10 cellular contexts compared by ENCODE assay signal in the genomic region with DNA sequence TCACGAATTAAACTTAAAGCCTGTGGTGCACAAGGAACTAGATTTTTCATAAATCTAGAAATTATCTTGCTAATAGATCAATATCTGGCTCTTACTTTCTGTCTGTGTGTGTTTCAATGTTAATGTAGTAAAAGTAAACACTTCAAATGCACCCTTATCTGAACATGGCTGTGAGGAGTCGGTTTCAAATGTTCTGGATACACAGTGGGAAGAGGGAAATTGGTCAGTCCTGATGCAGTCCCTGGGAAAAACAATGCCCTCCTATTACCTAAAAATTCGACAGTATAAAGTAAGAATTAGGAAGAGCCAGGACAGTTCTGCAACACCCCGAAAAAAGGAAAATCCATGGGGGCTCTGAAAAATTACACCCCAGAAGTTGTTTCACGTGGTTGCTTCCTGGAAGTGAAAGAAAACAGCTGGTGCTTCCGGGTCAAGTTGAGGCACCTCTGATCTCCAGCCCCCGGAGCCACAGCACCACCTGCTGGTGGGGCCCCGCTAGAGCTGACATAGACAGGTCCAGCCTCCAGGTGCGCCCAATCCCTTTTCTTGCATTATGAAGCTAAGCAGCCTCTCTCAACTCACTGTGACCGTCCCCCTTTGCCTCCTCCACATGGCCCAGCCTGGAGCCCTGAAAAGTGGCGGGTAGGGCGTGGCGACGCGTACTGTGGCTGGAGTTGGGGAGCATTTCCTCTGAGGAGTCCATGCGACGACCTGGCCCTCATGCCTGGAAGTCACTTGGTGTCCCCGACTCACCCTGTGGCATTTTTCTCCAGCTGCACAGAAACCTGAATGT. TPM values are rescaled to one million over a fixed set of nuclear protein-coding genes. Genes with fewer than 3 reads are reported as not detected.
DNase-seq lines count a peak whose midpoint lies in the region; ATAC-seq and TF ChIP-seq lines count a peak whose summit lies in the region.
"Had no signal": no experiment of that assay in that cellular context is flagged by ENCODE, and none has a peak within 500 bp of the region (broad histone marks: within the 10 kb centered on the region; RNA-seq: fewer than 3 reads in every experiment).

No MANE protein-coding gene starts in this region.

- H3K4me3 Mint-ChIP-seq in activated T-helper 2 cell treated with anti-CD3 and anti-CD28 coated beads, Interferon-gamma antibody, Interleukin-2, Interleukin-4, amounts not matched to agents 10 μg/mL and 5 μg/mL and 100 μg/mL, durations not matched to agents 14 hours and 24 hours and 36 hours (ENCODE audit: low read depth): no peak overlapping the region

- H3K36me3 Mint-ChIP-seq in activated T-helper 2 cell treated with anti-CD3 and anti-CD28 coated beads, Interferon-gamma antibody, Interleukin-2, Interleukin-4, amounts not matched to agents 10 μg/mL and 5 μg/mL and 100 μg/mL, durations not matched to agents 14 hours and 24 hours and 36 hours (ENCODE audit: low read depth): no peaks in the 10 kb centered on the region

- 74% methylated on average over 16 of the region's 18 CpGs for WGBS in esophagus muscularis mucosa

- DNase-seq in NCI-H510A treated with DMSO at 0.1 percent for 48 hours (lab: John Stamatoyannopoulos, UW) (peak; percentile 57), NCI-H510A (lab: John Stamatoyannopoulos, UW) (no peak), MV-4-11 (lab: John Stamatoyannopoulos, UW) (peak; percentile 49), myocyte (ENCODE audit: low read depth) (peak; percentile 3), esophagus muscularis mucosa (ENCODE audit: extremely low spot score) (no peak)
- DNase-seq in activated T-helper 2 cell treated with anti-CD3 and anti-CD28 coated beads, Interferon-gamma antibody, Interleukin-2, Interleukin-4, amounts not matched to agents 10 μg/mL and 5 μg/mL and 100 μg/mL, durations not matched to agents 14 hours and 24 hours and 36 hours (ENCODE audit: low spot score): peak; percentile 28

- no peak overlapping the region for H3K4me3 ChIP-seq in esophagus muscularis mucosa

- H3K27me3 Mint-ChIP-seq in activated T-helper 2 cell treated with anti-CD3 and anti-CD28 coated beads, Interferon-gamma antibody, Interleukin-2, Interleukin-4, amounts not matched to agents 10 μg/mL and 5 μg/mL and 100 μg/mL, durations not matched to agents 14 hours and 24 hours and 36 hours (ENCODE audit: low read depth): peaks cover 18% of the 10 kb centered on the region

- no peak overlapping the region for H3K27ac Mint-ChIP-seq in activated T-helper 2 cell treated with anti-CD3 and anti-CD28 coated beads, Interferon-gamma antibody, Interleukin-2, Interleukin-4, amounts not matched to agents 10 μg/mL and 5 μg/mL and 100 μg/mL, durations not matched to agents 14 hours and 24 hours and 36 hours

- H3K27me3 ChIP-seq in esophagus muscularis mucosa: peaks cover 0 to 28% (median 0%) of the 10 kb centered on the region in 4 donors

- TF ChIP-seq EP300 in esophagus muscularis mucosa (IDR thresholded peaks at IDR 0.05): no peak

- H3K36me3 ChIP-seq in esophagus muscularis mucosa: no peaks in the 10 kb centered on the region

- H3K27ac ChIP-seq in esophagus muscularis mucosa (replicated peaks in 1 of 4): no peak overlapping the region

- no peak for ATAC-seq in GM21723 (IDR thresholded peaks at IDR 0.05; ENCODE audit: unreplicated experiment)
- ATAC-seq in GM18907 (IDR thresholded peaks at IDR 0.05; ENCODE audit: unreplicated experiment): no peak

- peaks cover 0 to 8% (median 4%) of the 10 kb centered on the region in 4 donors for H3K9me3 ChIP-seq in esophagus muscularis mucosa

- TF ChIP-seq POLR2A in esophagus muscularis mucosa (IDR thresholded peaks at IDR 0.05; ENCODE audit: low read depth): no peak

- H3K9me3 Mint-ChIP-seq in activated T-helper 2 cell treated with anti-CD3 and anti-CD28 coated beads, Interferon-gamma antibody, Interleukin-2, Interleukin-4, amounts not matched to agents 10 μg/mL and 5 μg/mL and 100 μg/mL, durations not matched to agents 14 hours and 24 hours and 36 hours: no peaks in the 10 kb centered on the region

- no peaks in the 10 kb centered on the region for H3K4me1 Mint-ChIP-seq in activated T-helper 2 cell treated with anti-CD3 and anti-CD28 coated beads, Interferon-gamma antibody, Interleukin-2, Interleukin-4, amounts not matched to agents 10 μg/mL and 5 μg/mL and 100 μg/mL, durations not matched to agents 14 hours and 24 hours and 36 hours (ENCODE audit: low read depth)

- H3K4me1 ChIP-seq in esophagus muscularis mucosa: no peaks in the 10 kb centered on the region

- intact Hi-C loops in activated T-helper 2 cell treated with anti-CD3 and anti-CD28 coated beads, Interferon-gamma antibody, Interleukin-2, Interleukin-4, amounts not matched to agents 10 μg/mL and 5 μg/mL and 100 μg/mL, durations not matched to agents 14 hours and 24 hours and 36 hours (cut with micrococcal nuclease): no loop called here
- intact Hi-C loops in esophagus muscularis mucosa (cut with DNase I): no loop called here

- peak in 1 of 3 experiments; percentile 10 for TF ChIP-seq CTCF in esophagus muscularis mucosa (IDR thresholded peaks at IDR 0.05)

RNA-seq across cellular contexts. Expression of gene SEMG2, which starts 8.3 kb away (rescaled TPM):
- total RNA-seq in activated T-helper 2 cell treated with anti-CD3 and anti-CD28 coated beads, Interferon-gamma antibody, Interleukin-2, Interleukin-4, amounts not matched to agents 10 μg/mL and 5 μg/mL and 100 μg/mL, durations not matched to agents 14 hours and 24 hours and 36 hours: not detected in 2 replicates
- not detected in 2 replicates for total RNA-seq in myocyte
- polyA plus RNA-seq in myocyte (2012): not detected
- total RNA-seq in esophagus muscularis mucosa: not detected
- total RNA-seq: activated CD8-positive, alpha-beta memory T cell treated with anti-CD3 and anti-CD28 coated beads for 36 hours; renal cortical epithelial cell had no signal

RNA-seq across cellular contexts. Expression of gene SEMG1, which starts 22.6 kb away (rescaled TPM):
- not detected in 2 replicates for total RNA-seq in activated T-helper 2 cell treated with anti-CD3 and anti-CD28 coated beads, Interferon-gamma antibody, Interleukin-2, Interleukin-4, amounts not matched to agents 10 μg/mL and 5 μg/mL and 100 μg/mL, durations not matched to agents 14 hours and 24 hours and 36 hours
- total RNA-seq in myocyte (not detected in 2 replicates), esophagus muscularis mucosa (not detected)
- polyA plus RNA-seq in myocyte (2012): not detected
- total RNA-seq: activated CD8-positive, alpha-beta memory T cell treated with anti-CD3 and anti-CD28 coated beads for 36 hours; renal cortical epithelial cell had no signal

RNA-seq across cellular contexts. Expression of gene SLPI, which starts 24.9 kb away (rescaled TPM):
- not detected in 2 replicates for total RNA-seq in activated T-helper 2 cell treated with anti-CD3 and anti-CD28 coated beads, Interferon-gamma antibody, Interleukin-2, Interleukin-4, amounts not matched to agents 10 μg/mL and 5 μg/mL and 100 μg/mL, durations not matched to agents 14 hours and 24 hours and 36 hours
- not detected in 2 replicates for total RNA-seq in myocyte
- not detected for polyA plus RNA-seq in myocyte (2012)
- 100 to 1,000 TPM in 1 of 4 donors, 10 to 100 TPM in 3; 27.8 to 109 (median 66.4) TPM for total RNA-seq in esophagus muscularis mucosa
- total RNA-seq: activated CD8-positive, alpha-beta memory T cell treated with anti-CD3 and anti-CD28 coated beads for 36 hours had no signal

RNA-seq across cellular contexts. Expression of gene PI3, which starts 54.8 kb away (rescaled TPM):
- total RNA-seq in activated T-helper 2 cell treated with anti-CD3 and anti-CD28 coated beads, Interferon-gamma antibody, Interleukin-2, Interleukin-4, amounts not matched to agents 10 μg/mL and 5 μg/mL and 100 μg/mL, durations not matched to agents 14 hours and 24 hours and 36 hours: not detected in 2 replicates
- total RNA-seq in myocyte: not detected in 2 replicates
- polyA plus RNA-seq in myocyte (2012): not detected
- total RNA-seq in esophagus muscularis mucosa: 1 to 10 TPM in 1 of 4 donors, not detected in 3; 1.0 TPM
- total RNA-seq: activated CD8-positive, alpha-beta memory T cell treated with anti-CD3 and anti-CD28 coated beads for 36 hours had no signal

Comparison
In these comparisons a context has a peak if more than half of its experiments do, and no peak if none do; other contexts are left out.
1. DNase-seq: peak in NCI-H510A treated with DMSO at 0.1 percent for 48 hours (single experiment), MV-4-11 (single experiment), activated T-helper 2 cell treated with anti-CD3 and anti-CD28 coated beads, Interferon-gamma antibody, Interleukin-2, Interleukin-4, amounts not matched to agents 10 μg/mL and 5 μg/mL and 100 μg/mL, durations not matched to agents 14 hours and 24 hours and 36 hours (single experiment) and myocyte (single experiment); none in NCI-H510A (single experiment) and esophagus muscularis mucosa (single experiment).
2. RNA of gene SLPI, which starts 24.9 kb away (total RNA-seq): 27.8 to 109 TPM in esophagus muscularis mucosa; not detected in activated T-helper 2 cell treated with anti-CD3 and anti-CD28 coated beads, Interferon-gamma antibody, Interleukin-2, Interleukin-4, amounts not matched to agents 10 μg/mL and 5 μg/mL and 100 μg/mL, durations not matched to agents 14 hours and 24 hours and 36 hours and not detected in myocyte; every median in the first group is over 10 times any median in the second.